In the genomic region with DNA sequence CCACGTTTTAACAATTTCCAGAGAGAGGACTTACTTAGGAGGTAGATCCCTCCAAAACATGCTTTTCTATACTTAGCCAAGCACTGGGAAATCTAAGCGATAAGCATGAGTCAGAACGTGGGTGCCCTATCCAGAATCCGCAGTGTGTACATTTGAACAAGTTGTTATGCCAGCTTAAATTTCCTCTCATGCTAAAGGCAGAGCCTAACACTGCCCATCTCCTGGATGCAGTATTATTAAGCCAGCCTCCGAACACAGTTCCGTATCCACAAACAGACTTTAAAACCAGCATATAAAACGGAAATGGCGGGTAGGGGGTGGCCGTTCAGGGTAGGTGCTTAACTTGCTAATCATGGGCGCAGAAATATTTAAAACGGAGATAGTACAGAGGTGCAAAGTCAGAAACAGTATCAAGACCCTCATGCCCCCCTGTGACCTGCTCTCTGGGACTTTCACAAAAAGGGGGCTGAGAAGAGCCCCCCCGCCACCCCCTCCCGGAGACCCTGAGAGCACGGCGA, we compare ENCODE assay signal across 7 cellular contexts. TPM values are rescaled to one million over a fixed set of nuclear protein-coding genes. Genes with fewer than 3 reads are reported as not detected.
A peak's percentile ranks its signal among the peaks of the same experiment; 100 is the strongest.
DNase-seq lines count a peak whose midpoint lies in the region; ATAC-seq, FAIRE-seq and TF ChIP-seq lines count a peak whose summit lies in the region.
"Had no signal": no experiment of that assay in that cellular context is flagged by ENCODE, and none has a peak within 500 bp of the region (broad histone marks: within the 10 kb centered on the region; RNA-seq: fewer than 3 reads in every experiment).

No MANE protein-coding gene starts in this region.

- 13% methylated on average over 11 of the region's 15 CpGs for WGBS in esophagus muscularis mucosa
- WGBS in psoas muscle, 3 donors = 7 to 11% (median 9%) methylated on average over 15 of the region's 15 CpGs

- peak; percentile 44 for FAIRE-seq in GM12892 (lab: Jason Lieb, UNC)

- TF ChIP-seq EP300 in esophagus muscularis mucosa (IDR thresholded peaks at IDR 0.05) = no peak

- H3K4me3 ChIP-seq in esophagus muscularis mucosa = peak overlapping the region; percentile 70 to 83 (median 76)
- peak overlapping the region; percentile 75 for H3K4me3 ChIP-seq in psoas muscle

- intact Hi-C loops in esophagus muscularis mucosa (cut with DNase I) (no loop called here), psoas muscle (cut with DNase I) (no loop called here)

- H3K9me3 ChIP-seq in esophagus muscularis mucosa = no peaks in the 10 kb centered on the region
- peaks cover 3% of the 10 kb centered on the region for H3K9me3 ChIP-seq in psoas muscle

- DNase-seq in GM12892 (ENCODE audit: insufficient read length) (no peak), NCI-H82 treated with DMSO at 0.1 percent for 48 hours (lab: John Stamatoyannopoulos, UW; ENCODE audit: unreplicated experiment) (peak; percentile 36), esophagus muscularis mucosa (ENCODE audit: extremely low spot score) (no peak), psoas muscle (no peak)

- no peak for TF ChIP-seq CTCF in esophagus muscularis mucosa (IDR thresholded peaks at IDR 0.05)
- no peak for TF ChIP-seq CTCF in psoas muscle (IDR thresholded peaks at IDR 0.05)

- peak overlapping the region; percentile 75 to 84 (median 81) for H3K27ac ChIP-seq in esophagus muscularis mucosa (replicated peaks in 1 of 4)
- no peak overlapping the region for H3K27ac ChIP-seq in psoas muscle

- no peaks in the 10 kb centered on the region for H3K36me3 ChIP-seq in esophagus muscularis mucosa
- H3K36me3 ChIP-seq in psoas muscle (ENCODE audit: insufficient read depth in 1 of 2, low read depth in 1 of 2) = no peaks in the 10 kb centered on the region

- peaks cover 15 to 38% (median 35%) of the 10 kb centered on the region in 4 donors for H3K4me1 ChIP-seq in esophagus muscularis mucosa
- no peaks in the 10 kb centered on the region for H3K4me1 ChIP-seq in psoas muscle

- no peaks in the 10 kb centered on the region for H3K27me3 ChIP-seq in esophagus muscularis mucosa
- peaks cover 0 to 6% (median 0%) of the 10 kb centered on the region in 3 donors for H3K27me3 ChIP-seq in psoas muscle (ENCODE audit: insufficient read depth in 3 of 3, low read length in 2 of 3)

- no peak for TF ChIP-seq POLR2A in GM12892 (IDR thresholded peaks at IDR 0.05; ENCODE audit: low read depth, low read length)
- TF ChIP-seq POLR2A in esophagus muscularis mucosa (IDR thresholded peaks at IDR 0.05; ENCODE audit: low read depth) = no peak

- peak in 3 of 4 donors; percentile 9 to 31 (median 17) for ATAC-seq in psoas muscle
- no peak for ATAC-seq in GM18520 (IDR thresholded peaks at IDR 0.05; ENCODE audit: unreplicated experiment)
- no peak for ATAC-seq in GM18519 (IDR thresholded peaks at IDR 0.05; ENCODE audit: low FRiP score, unreplicated experiment)

RNA-seq across cellular contexts. Expression of a gene that starts 1.0 kb away (rescaled TPM):
- 0.13 TPM for polyA plus RNA-seq in GM12892 (2012; ENCODE audit: missing spikeins)
- total RNA-seq in esophagus muscularis mucosa = under 1 TPM in 1 of 4 donors, not detected in 3; 0.23 TPM
- not detected for total RNA-seq in psoas muscle
- polyA plus RNA-seq in psoas muscle = under 1 TPM in 1 of 3 donors, not detected in 2; 0.01 TPM
- polyA plus RNA-seq: adipose tissue had no signal

RNA-seq across cellular contexts. Expression of a gene that starts 1.0 kb away (rescaled TPM):
- 1.5 TPM for polyA plus RNA-seq in GM12892 (2012; ENCODE audit: missing spikeins)
- total RNA-seq in esophagus muscularis mucosa (1 to 10 TPM; 2.0 to 2.9 (median 2.2) TPM), psoas muscle (under 1 TPM; 0.26 to 0.69 (median 0.49) TPM)
- polyA plus RNA-seq in psoas muscle = 1 to 10 TPM in 1 of 3 donors, under 1 TPM in 2; 0.23 to 1.7 (median 0.26) TPM

RNA-seq across cellular contexts. Expression of a gene that starts 38.5 kb away (rescaled TPM):
- polyA plus RNA-seq in GM12892 (2012; ENCODE audit: missing spikeins) = 12.6 TPM
- total RNA-seq in esophagus muscularis mucosa (10 to 100 TPM; 11.7 to 15.7 (median 14.7) TPM), psoas muscle (10 to 100 TPM; 13.5 to 16.8 (median 15.8) TPM)
- 10 to 100 TPM; 10.1 to 16.8 (median 10.5) TPM for polyA plus RNA-seq in psoas muscle

RNA-seq across cellular contexts. Expression of a gene that starts 42.3 kb away (rescaled TPM):
- polyA plus RNA-seq in GM12892 (2012; ENCODE audit: missing spikeins) = 0.17 TPM
- total RNA-seq in esophagus muscularis mucosa = 1 to 10 TPM; 2.7 to 4.5 (median 4.3) TPM
- under 1 TPM; 0.74 to 0.81 (median 0.74) TPM for total RNA-seq in psoas muscle
- 1 to 10 TPM in 2 of 3 donors, under 1 TPM in 1; 0.63 to 3.0 (median 1.5) TPM for polyA plus RNA-seq in psoas muscle

RNA-seq across cellular contexts. Expression of a gene that starts 46.8 kb away (rescaled TPM):
- not detected for polyA plus RNA-seq in GM12892 (2012; ENCODE audit: missing spikeins)
- 10 to 100 TPM; 19.1 to 93.6 (median 63.7) TPM for total RNA-seq in esophagus muscularis mucosa
- 1 to 10 TPM in 2 of 4 donors, under 1 TPM in 1, not detected in 1; 0.75 to 4.8 (median 1.5) TPM for total RNA-seq in psoas muscle
- polyA plus RNA-seq in psoas muscle = under 1 TPM in 2 of 3 donors, not detected in 1; 0.23 to 0.31 TPM
- polyA plus RNA-seq: adipose tissue had no signal

Comparison
In these comparisons a context has a peak if more than half of its experiments do, and no peak if none do; other contexts are left out.
1. ATAC-seq: peak in psoas muscle (3 of 4); none in GM18520 (single experiment) and GM18519 (single experiment).